Comparison of ENCODE assay signal across 22 cellular contexts in the genomic region with DNA sequence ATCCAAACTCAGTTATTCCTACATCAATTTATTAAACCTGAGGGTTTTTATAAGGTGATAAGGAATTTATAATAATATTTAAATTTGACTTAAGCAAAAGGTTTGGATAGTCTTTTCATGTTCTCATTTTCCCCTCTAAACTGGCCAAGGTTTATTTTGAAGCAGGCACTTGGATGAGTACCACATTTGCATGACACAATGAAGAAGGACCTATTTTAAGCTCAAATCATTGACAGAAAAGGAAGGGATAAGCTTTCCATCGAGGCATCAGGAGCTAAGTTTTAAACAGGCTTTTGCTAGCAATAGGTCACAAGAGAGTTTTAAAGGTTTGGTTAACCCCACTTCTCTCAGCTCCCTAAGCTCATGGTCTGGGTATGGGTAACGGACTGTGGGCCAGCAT. TPM values are rescaled to one million over a fixed set of nuclear protein-coding genes. Genes with fewer than 3 reads are reported as not detected.
"Had no signal": no experiment of that assay in that cellular context is flagged by ENCODE, and none has a peak within 500 bp of the region (broad histone marks: within the 10 kb centered on the region; RNA-seq: fewer than 3 reads in every experiment).

No MANE protein-coding gene starts in this region.

- ATAC-seq: Panc1, SK-N-SH treated with all-trans-retinoic acid at 6 μM for 48 hours had no signal

- H3K9me3 ChIP-seq: SJCRH30 had no signal

- H3K27ac ChIP-seq: HL-60, RWPE1, SJCRH30 had no signal

- H3K36me3 ChIP-seq: SJCRH30 had no signal

- H3K27me3 ChIP-seq: SJCRH30 had no signal

- H3K4me3 ChIP-seq: SJCRH30 had no signal

- DNase-seq: KBM-7, MV-4-11, NCI-H1048, NCI-H1105 treated with DMSO at 0.1 percent for 48 hours, NCI-H1436, NCI-H187, NCI-H2029, NCI-H2081 treated with DMSO at 0.1 percent for 48 hours, NCI-H2171, NCI-H226, NCI-H446, NCI-H510A, NCI-H524 treated with DMSO at 0.1 percent for 48 hours, NCI-H69, NCI-H774, SHP77 treated with DMSO at 0.1 percent for 48 hours, SJCRH30 had no signal

RNA-seq across cellular contexts. Expression of gene FAM13C, which starts 28.7 kb away (rescaled TPM):
- total RNA-seq: MCF 10A had no signal
